Comparison of ENCODE assay signal across 12 cellular contexts in genomic region chr12:54369597-54370217, GRCh38. TPM values are rescaled to one million over a fixed set of nuclear protein-coding genes. Genes with fewer than 3 reads are reported as not detected.
A peak's percentile ranks its signal among the peaks of the same experiment; 100 is the strongest.
DNase-seq lines count a peak whose midpoint lies in the region; ATAC-seq and TF ChIP-seq lines count a peak whose summit lies in the region.
"Had no signal": no experiment of that assay in that cellular context is flagged by ENCODE, and none has a peak within 500 bp of the region (broad histone marks: within the 10 kb centered on the region; RNA-seq: fewer than 3 reads in every experiment).

No MANE protein-coding gene starts in this region.

- TF ChIP-seq CTCF in colonic mucosa (IDR thresholded peaks at IDR 0.05) (no peak), type B pancreatic cell (conservative IDR thresholded peaks at IDR 0.05) (no peak)

- no peak for DNase-seq in activated T-cell treated with anti-CD3 and anti-CD28 coated beads, Interleukin-2, amount 50 U/mL, for 24 hours
- no peak for DNase-seq in activated T-cell treated with anti-CD3 and anti-CD28 coated beads for 4 hours
- DNase-seq in colonic mucosa: no peak
- no peak for DNase-seq in type B pancreatic cell (ENCODE audit: extremely low spot score, unreplicated experiment)
- no peak for DNase-seq in NCI-H446 treated with DMSO at 0.1 percent for 48 hours (lab: John Stamatoyannopoulos, UW)
- no peak for DNase-seq in epidermal melanocyte (ENCODE audit: insufficient read length, low spot score)
- DNase-seq: cortex of kidney; NCI-H2171 treated with DMSO at 0.1 percent for 48 hours; stimulated activated naive CD4-positive, alpha-beta T cell treated with Interleukin-2 at 50 U/mL for 16 hours had no signal

- H3K9me3 Mint-ChIP-seq in activated T-cell treated with anti-CD3 and anti-CD28 coated beads, Interleukin-2, amount 50 U/mL, for 24 hours: no peaks in the 10 kb centered on the region
- no peaks in the 10 kb centered on the region for H3K9me3 Mint-ChIP-seq in type B pancreatic cell

- H3K9ac ChIP-seq in colonic mucosa (ENCODE audit: low read depth in 2 of 2, low read length in 2 of 2) (peak overlapping the region; percentile 28 to 53), mucosa of stomach (ENCODE audit: low read length) (peak overlapping the region; percentile 51)

- no peak overlapping the region for H3K27ac Mint-ChIP-seq in activated T-cell treated with anti-CD3 and anti-CD28 coated beads, Interleukin-2, amount 50 U/mL, for 24 hours
- no peak overlapping the region for H3K27ac Mint-ChIP-seq in type B pancreatic cell

- H3K27ac ChIP-seq in colonic mucosa: peak overlapping the region; percentile 29

- no peaks in the 10 kb centered on the region for H3K27me3 Mint-ChIP-seq in activated T-cell treated with anti-CD3 and anti-CD28 coated beads, Interleukin-2, amount 50 U/mL, for 24 hours
- peaks cover 7% of the 10 kb centered on the region for H3K27me3 Mint-ChIP-seq in type B pancreatic cell

- H3K9me3 ChIP-seq in colonic mucosa (no peaks in the 10 kb centered on the region), mucosa of stomach (ENCODE audit: control insufficient read depth, low read length) (no peaks in the 10 kb centered on the region)

- intact Hi-C loops in colonic mucosa (cut with DNase I): no loop called here

- peaks cover 11% of the 10 kb centered on the region for H3K4me1 ChIP-seq in colonic mucosa
- peaks cover 44% of the 10 kb centered on the region for H3K4me1 ChIP-seq in mucosa of stomach (ENCODE audit: control insufficient read depth, insufficient read depth, low read length)

- H3K27me3 ChIP-seq in colonic mucosa (no peaks in the 10 kb centered on the region), mucosa of stomach (ENCODE audit: control insufficient read depth, insufficient read depth, low read length) (peaks cover 9% of the 10 kb centered on the region)

- peaks cover 31% of the 10 kb centered on the region for H3K4me1 Mint-ChIP-seq in activated T-cell treated with anti-CD3 and anti-CD28 coated beads, Interleukin-2, amount 50 U/mL, for 24 hours (ENCODE audit: low read depth)
- H3K4me1 Mint-ChIP-seq in type B pancreatic cell (ENCODE audit: unreplicated experiment): peaks cover 39% of the 10 kb centered on the region

- H3K36me3 Mint-ChIP-seq in activated T-cell treated with anti-CD3 and anti-CD28 coated beads, Interleukin-2, amount 50 U/mL, for 24 hours (ENCODE audit: low read depth): no peaks in the 10 kb centered on the region
- H3K36me3 Mint-ChIP-seq in type B pancreatic cell: peaks cover 4% of the 10 kb centered on the region

- peak overlapping the region; percentile 68 for H3K4me3 Mint-ChIP-seq in activated T-cell treated with anti-CD3 and anti-CD28 coated beads, Interleukin-2, amount 50 U/mL, for 24 hours
- H3K4me3 Mint-ChIP-seq in type B pancreatic cell: peak overlapping the region; percentile 73

- H3K36me3 ChIP-seq in colonic mucosa (no peaks in the 10 kb centered on the region), mucosa of stomach (ENCODE audit: control insufficient read depth, insufficient read depth, low read length) (no peaks in the 10 kb centered on the region)

- no peak for ATAC-seq in HG02852 (IDR thresholded peaks at IDR 0.05; ENCODE audit: unreplicated experiment)

- peak overlapping the region; percentile 27 for H3K4me3 ChIP-seq in colonic mucosa
- H3K4me3 ChIP-seq in mucosa of stomach (ENCODE audit: low read length): no peak overlapping the region

RNA-seq across cellular contexts. Expression of gene GPR84, which starts 5.4 kb away (rescaled TPM):
- under 1 TPM in 1 of 2 donors, not detected in 1; 0.21 TPM for total RNA-seq in colonic mucosa
- not detected in 2 replicates for total RNA-seq in type B pancreatic cell (ENCODE audit: low replicate concordance)
- total RNA-seq: myocyte had no signal

RNA-seq across cellular contexts. Expression of gene ZNF385A, which starts 14.8 kb away (rescaled TPM):
- 1 to 10 TPM; 3.8 to 7.3 TPM for total RNA-seq in colonic mucosa
- 29.5 and 47.3 TPM in 2 replicates for total RNA-seq in type B pancreatic cell (ENCODE audit: low replicate concordance)

RNA-seq across cellular contexts. Expression of gene COPZ1, which starts 44.8 kb away (rescaled TPM):
- 100 to 1,000 TPM; 164 to 173 TPM for total RNA-seq in colonic mucosa
- 196 and 229 TPM in 2 replicates for total RNA-seq in type B pancreatic cell (ENCODE audit: low replicate concordance)

RNA-seq across cellular contexts. Expression of gene ITGA5, which starts 49.4 kb away (rescaled TPM):
- total RNA-seq in colonic mucosa (100 to 1,000 TPM in 1 of 2 donors, 1 to 10 TPM in 1; 7.8 to 120 TPM), type B pancreatic cell (ENCODE audit: low replicate concordance) (2.5 and 25.9 TPM in 2 replicates)
